In the genomic region with DNA sequence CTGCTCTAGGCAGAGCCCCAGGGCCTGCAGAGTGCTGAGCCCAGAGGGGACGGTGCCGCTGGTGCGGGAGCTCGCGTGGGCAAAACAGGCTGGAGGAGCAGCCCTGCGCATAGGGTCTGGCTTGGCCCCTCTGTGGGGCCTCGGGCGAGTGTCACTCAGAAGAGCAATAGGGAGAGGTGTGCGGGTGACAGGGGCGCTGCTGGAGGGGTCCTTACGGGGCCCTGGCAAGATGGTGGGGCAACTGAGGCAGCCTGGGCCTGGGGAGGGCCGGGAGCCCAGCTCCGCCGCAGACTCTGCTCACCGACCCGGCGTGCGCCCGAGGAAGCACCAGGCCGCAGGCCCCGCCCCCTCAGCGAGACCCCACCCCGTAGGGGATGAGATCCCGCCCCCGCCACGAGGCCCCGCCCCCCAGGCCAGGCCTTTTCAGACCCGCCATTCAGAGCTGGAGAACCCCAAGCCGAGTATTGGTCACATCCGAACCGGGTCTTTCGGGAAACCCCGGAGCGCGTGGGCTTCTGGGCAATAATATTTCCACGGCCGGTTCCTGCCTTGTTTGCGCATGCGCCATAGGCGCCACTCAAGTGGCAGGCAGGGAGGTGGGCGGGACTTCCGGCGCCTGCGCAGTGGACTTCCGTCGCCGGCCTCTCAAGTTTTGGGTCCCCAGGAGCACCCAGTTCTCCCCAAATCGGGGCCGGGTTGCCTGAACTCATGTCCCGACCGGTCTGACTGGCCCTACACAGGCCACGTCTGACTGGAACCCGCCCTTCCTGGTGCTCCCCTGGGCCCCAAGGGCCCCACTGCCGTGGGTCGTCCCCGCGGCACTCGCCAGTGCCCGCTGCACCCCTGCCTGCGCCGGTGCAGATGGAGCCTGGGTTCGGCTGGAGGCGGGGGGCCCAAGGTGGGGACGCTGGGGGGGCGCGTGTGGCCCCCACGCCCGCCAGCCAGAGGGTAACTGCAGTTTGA, we compare ENCODE assay signal across 8 cellular contexts.
DNase-seq lines count a peak whose midpoint lies in the region; ATAC-seq and TF ChIP-seq lines count a peak whose summit lies in the region.

No MANE protein-coding gene starts in this region.

- H3K9ac ChIP-seq in mucosa of rectum (ENCODE audit: low read depth in 1 of 2, low read length in 2 of 2) = peak overlapping the region; percentile 87 to 93

- peaks cover 0 to 2% of the 10 kb centered on the region in 2 donors for H3K27me3 ChIP-seq in mucosa of rectum (ENCODE audit: control insufficient read depth in 2 of 2, insufficient read depth in 2 of 2, low read length in 2 of 2)

- peak overlapping the region; percentile 81 to 88 for H3K4me3 ChIP-seq in mucosa of rectum (ENCODE audit: low read length in 2 of 2)

- H3K27ac ChIP-seq in mucosa of rectum (ENCODE audit: low read depth in 2 of 2, low read length in 2 of 2) = peak overlapping the region; percentile 88 to 89

- ATAC-seq in GM21619 (IDR thresholded peaks at IDR 0.05; ENCODE audit: unreplicated experiment) = peak; percentile 64

- DNase-seq in DMS153 treated with DMSO at 0.1 percent for 48 hours (lab: John Stamatoyannopoulos, UW; ENCODE audit: unreplicated experiment) = peak; percentile 89
- DNase-seq in OCI-M2 (lab: John Stamatoyannopoulos, UW; ENCODE audit: unreplicated experiment) = peak; percentile 82
- DNase-seq in activated T-cell treated with anti-CD3 and anti-CD28 coated beads, Interleukin-2, amount 50 U/mL, for 1 hour = peak; percentile 96
- peak; percentile 99 for DNase-seq in erythroblast (lab: John Stamatoyannopoulos, UW)
- peak; percentile 96 to 97 for DNase-seq in stimulated activated CD8-positive, alpha-beta memory T cell treated with anti-CD3 and anti-CD28 coated beads, Interleukin-4, amount 100 ng/mL, for 4 hours (ENCODE audit: low read depth in 2 of 2, low spot score in 1 of 2)

- no peak; the same call in 1 of the 2 replicates for TF ChIP-seq EP300 in Ishikawa (IDR thresholded peaks at IDR 0.05; ENCODE audit: borderline replicate concordance)

- H3K4me1 ChIP-seq in mucosa of rectum (ENCODE audit: control insufficient read depth in 2 of 2, insufficient read depth in 2 of 2, low read length in 2 of 2) = peaks cover 32 to 35% of the 10 kb centered on the region in 2 donors

- no peak for TF ChIP-seq RAD21 in Ishikawa (IDR thresholded peaks at IDR 0.05; ENCODE audit: low read depth)

- TF ChIP-seq POLR2A in erythroblast (IDR thresholded peaks at IDR 0.05; ENCODE audit: low read length) = peak; percentile 82

- H3K9me3 ChIP-seq in mucosa of rectum (ENCODE audit: control insufficient read depth in 2 of 2, low read length in 2 of 2) = no peaks in the 10 kb centered on the region

- H3K36me3 ChIP-seq in mucosa of rectum (ENCODE audit: control insufficient read depth in 2 of 2, insufficient read depth in 2 of 2, low read length in 2 of 2) = no peaks in the 10 kb centered on the region

TF ChIP-seq in Ishikawa, 13 proteins besides CTCF, POLR2A, EP300 and RAD21:
- no peak; the same call in 1 of the 2 replicates for TF ChIP-seq ZBTB7A (IDR thresholded peaks at IDR 0.05; ENCODE audit: low read depth)
- TF ChIP-seq, protein P1, sequence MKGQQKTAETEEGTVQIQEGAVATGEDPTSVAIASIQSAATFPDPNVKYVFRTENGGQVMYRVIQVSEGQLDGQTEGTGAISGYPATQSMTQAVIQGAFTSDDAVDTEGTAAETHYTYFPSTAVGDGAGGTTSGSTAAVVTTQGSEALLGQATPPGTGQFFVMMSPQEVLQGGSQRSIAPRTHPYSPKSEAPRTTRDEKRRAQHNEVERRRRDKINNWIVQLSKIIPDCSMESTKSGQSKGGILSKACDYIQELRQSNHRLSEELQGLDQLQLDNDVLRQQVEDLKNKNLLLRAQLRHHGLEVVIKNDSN (IDR thresholded peaks at IDR 0.05) = no peak
- no peak for TF ChIP-seq CEBPB (IDR thresholded peaks at IDR 0.05)
- TF ChIP-seq NFIC (IDR thresholded peaks at IDR 0.05) = no peak
- TF ChIP-seq, protein P2, sequence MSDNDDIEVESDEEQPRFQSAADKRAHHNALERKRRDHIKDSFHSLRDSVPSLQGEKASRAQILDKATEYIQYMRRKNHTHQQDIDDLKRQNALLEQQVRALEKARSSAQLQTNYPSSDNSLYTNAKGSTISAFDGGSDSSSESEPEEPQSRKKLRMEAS (IDR thresholded peaks at IDR 0.05) = peak; percentile 56
- peak; percentile 77 for TF ChIP-seq YY1 (IDR thresholded peaks at IDR 0.05; ENCODE audit: low read depth)
- TF ChIP-seq EGR1 (IDR thresholded peaks at IDR 0.05) = no peak
- peak; percentile 62 for TF ChIP-seq TCF12 (IDR thresholded peaks at IDR 0.05; ENCODE audit: low read depth)
- TF ChIP-seq FOXM1 (IDR thresholded peaks at IDR 0.05; ENCODE audit: borderline replicate concordance, low read depth) = no peak
- TF ChIP-seq TEAD4 (IDR thresholded peaks at IDR 0.05) = no peak
- no peak for TF ChIP-seq CREB1 (IDR thresholded peaks at IDR 0.05; ENCODE audit: low read depth)
- peak; percentile 78; the same call in 1 of the 2 replicates for TF ChIP-seq TAF1 (IDR thresholded peaks at IDR 0.05; ENCODE audit: low read depth)
- TF ChIP-seq, protein P3, sequence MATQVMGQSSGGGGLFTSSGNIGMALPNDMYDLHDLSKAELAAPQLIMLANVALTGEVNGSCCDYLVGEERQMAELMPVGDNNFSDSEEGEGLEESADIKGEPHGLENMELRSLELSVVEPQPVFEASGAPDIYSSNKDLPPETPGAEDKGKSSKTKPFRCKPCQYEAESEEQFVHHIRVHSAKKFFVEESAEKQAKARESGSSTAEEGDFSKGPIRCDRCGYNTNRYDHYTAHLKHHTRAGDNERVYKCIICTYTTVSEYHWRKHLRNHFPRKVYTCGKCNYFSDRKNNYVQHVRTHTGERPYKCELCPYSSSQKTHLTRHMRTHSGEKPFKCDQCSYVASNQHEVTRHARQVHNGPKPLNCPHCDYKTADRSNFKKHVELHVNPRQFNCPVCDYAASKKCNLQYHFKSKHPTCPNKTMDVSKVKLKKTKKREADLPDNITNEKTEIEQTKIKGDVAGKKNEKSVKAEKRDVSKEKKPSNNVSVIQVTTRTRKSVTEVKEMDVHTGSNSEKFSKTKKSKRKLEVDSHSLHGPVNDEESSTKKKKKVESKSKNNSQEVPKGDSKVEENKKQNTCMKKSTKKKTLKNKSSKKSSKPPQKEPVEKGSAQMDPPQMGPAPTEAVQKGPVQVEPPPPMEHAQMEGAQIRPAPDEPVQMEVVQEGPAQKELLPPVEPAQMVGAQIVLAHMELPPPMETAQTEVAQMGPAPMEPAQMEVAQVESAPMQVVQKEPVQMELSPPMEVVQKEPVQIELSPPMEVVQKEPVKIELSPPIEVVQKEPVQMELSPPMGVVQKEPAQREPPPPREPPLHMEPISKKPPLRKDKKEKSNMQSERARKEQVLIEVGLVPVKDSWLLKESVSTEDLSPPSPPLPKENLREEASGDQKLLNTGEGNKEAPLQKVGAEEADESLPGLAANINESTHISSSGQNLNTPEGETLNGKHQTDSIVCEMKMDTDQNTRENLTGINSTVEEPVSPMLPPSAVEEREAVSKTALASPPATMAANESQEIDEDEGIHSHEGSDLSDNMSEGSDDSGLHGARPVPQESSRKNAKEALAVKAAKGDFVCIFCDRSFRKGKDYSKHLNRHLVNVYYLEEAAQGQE (IDR thresholded peaks at IDR 0.05; ENCODE audit: low read depth) = no peak
TF ChIP-seq in Ishikawa: peak in this region for 4.

Comparison
In these comparisons a context has a peak if more than half of its experiments do, and no peak if none do; other contexts are left out.
1. Peak in every context shown above with its lines: DNase-seq, ATAC-seq, H3K4me3 ChIP-seq and H3K27ac ChIP-seq.